ENCODE assay signal across 34 cellular contexts in the genomic region with DNA sequence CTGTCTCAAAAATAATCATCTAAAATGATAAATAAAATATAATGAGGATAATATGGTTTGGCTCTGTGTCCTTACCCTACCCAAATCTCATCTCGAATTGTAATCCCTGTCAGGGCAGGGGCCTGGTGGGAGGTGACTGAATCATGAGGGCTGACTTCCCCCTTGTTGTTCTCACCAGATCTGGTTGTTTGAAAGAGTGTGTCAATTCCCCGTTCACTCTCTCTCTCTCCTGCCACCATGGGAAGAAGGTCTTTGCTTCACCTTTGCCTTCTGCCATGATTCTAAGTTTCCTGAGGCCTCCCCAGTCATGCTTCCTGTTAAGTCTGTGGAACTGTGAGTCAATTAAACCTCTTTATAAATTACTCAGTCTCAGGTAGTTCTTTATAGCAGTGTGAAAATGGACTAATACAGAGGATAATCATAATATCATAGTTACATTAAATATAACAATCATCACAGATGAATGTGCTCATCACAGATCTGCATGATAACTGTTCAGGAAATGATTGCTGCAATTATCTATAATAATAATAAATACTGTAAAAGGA.
"Had no signal": no experiment of that assay in that cellular context is flagged by ENCODE, and none has a peak within 500 bp of the region (broad histone marks: within the 10 kb centered on the region; RNA-seq: fewer than 3 reads in every experiment).

No MANE protein-coding gene starts in this region.

- H3K27ac ChIP-seq: adrenal gland, body of pancreas, cardiac muscle cell, colonic mucosa, dorsolateral prefrontal cortex, gastrocnemius medialis, left lung, lower lobe of right lung, pancreas, prostate gland, SK-N-MC, skin epidermis, suprapubic skin, tibial artery, VCaP had no signal

- H3K27me3 Mint-ChIP-seq: naive thymus-derived CD8-positive, alpha-beta T cell had no signal

- FAIRE-seq: islet of Langerhans, pancreas, TTC549 had no signal

- H3K4me1 Mint-ChIP-seq: naive thymus-derived CD8-positive, alpha-beta T cell; neural crest cell had no signal

- H3K4me3 Mint-ChIP-seq: activated naive CD4-positive, alpha-beta T cell treated with anti-CD3 and anti-CD28 coated beads for 36 hours; naive thymus-derived CD8-positive, alpha-beta T cell; neural crest cell; T-helper 1 cell treated with Interleukin-12 subunit alpha and Interleukin-12 subunit beta and Interleukin-4 antibody, amounts not matched to agents 30 μg/mL and 1 μg/mL, for 36 hours had no signal

- H3K9me3 Mint-ChIP-seq: activated naive CD4-positive, alpha-beta T cell treated with anti-CD3 and anti-CD28 coated beads for 36 hours; naive thymus-derived CD8-positive, alpha-beta T cell; neural crest cell; T-helper 1 cell treated with Interleukin-12 subunit alpha and Interleukin-12 subunit beta and Interleukin-4 antibody, amounts not matched to agents 30 μg/mL and 1 μg/mL, for 36 hours had no signal

- H3K27me3 ChIP-seq: adrenal gland, body of pancreas, cardiac muscle cell, colonic mucosa, dorsolateral prefrontal cortex, gastrocnemius medialis, left lung, pancreas, suprapubic skin, tibial artery had no signal

- H3K4me3 ChIP-seq: adrenal gland, body of pancreas, cardiac muscle cell, colonic mucosa, dorsolateral prefrontal cortex, gastrocnemius medialis, left lung, lower lobe of right lung, pancreas, prostate gland, SK-N-MC, skin epidermis, suprapubic skin, tibial artery had no signal

- ATAC-seq: body of pancreas; gastrocnemius medialis; left lung; lower lobe of right lung; naive thymus-derived CD8-positive, alpha-beta T cell; pancreas; sciatic nerve had no signal

- H3K4me1 ChIP-seq: adrenal gland, body of pancreas, colonic mucosa, gastrocnemius medialis, left lung, lower lobe of right lung, pancreas, prostate gland, suprapubic skin, tibial artery had no signal

- H3K9me3 ChIP-seq: adrenal gland, body of pancreas, colonic mucosa, gastrocnemius medialis, left lung, lower lobe of right lung, pancreas, prostate gland, suprapubic skin, tibial artery had no signal

- H3K36me3 Mint-ChIP-seq: naive thymus-derived CD8-positive, alpha-beta T cell had no signal

- H3K27ac Mint-ChIP-seq: activated naive CD4-positive, alpha-beta T cell treated with anti-CD3 and anti-CD28 coated beads for 36 hours; T-helper 1 cell treated with Interleukin-12 subunit alpha and Interleukin-12 subunit beta and Interleukin-4 antibody, amounts not matched to agents 30 μg/mL and 1 μg/mL, for 36 hours had no signal

- DNase-seq: activated effector memory CD4-positive, alpha-beta T cell treated with Interleukin-2 at 50 U/mL for 16 hours; activated naive CD4-positive, alpha-beta T cell treated with anti-CD3 and anti-CD28 coated beads for 36 hours; adrenal gland; aorta; body of pancreas; cerebellar nuclear complex; colonic mucosa; dorsolateral prefrontal cortex; effector memory CD4-positive, alpha-beta T cell; erythroblast; gastrocnemius medialis; glutamatergic neuron; left lung; lower lobe of right lung; mesenchymal stem cell; naive thymus-derived CD8-positive, alpha-beta T cell; nucleus accumbens; pancreas; retina; SIG-M5; SW 1271; T-helper 9 cell; tibial artery had no signal

- H3K36me3 ChIP-seq: adrenal gland, cardiac muscle cell, colonic mucosa, gastrocnemius medialis, left lung, lower lobe of right lung, pancreas, prostate gland, suprapubic skin had no signal
